8 cellular contexts compared by ENCODE assay signal in the genomic region with DNA sequence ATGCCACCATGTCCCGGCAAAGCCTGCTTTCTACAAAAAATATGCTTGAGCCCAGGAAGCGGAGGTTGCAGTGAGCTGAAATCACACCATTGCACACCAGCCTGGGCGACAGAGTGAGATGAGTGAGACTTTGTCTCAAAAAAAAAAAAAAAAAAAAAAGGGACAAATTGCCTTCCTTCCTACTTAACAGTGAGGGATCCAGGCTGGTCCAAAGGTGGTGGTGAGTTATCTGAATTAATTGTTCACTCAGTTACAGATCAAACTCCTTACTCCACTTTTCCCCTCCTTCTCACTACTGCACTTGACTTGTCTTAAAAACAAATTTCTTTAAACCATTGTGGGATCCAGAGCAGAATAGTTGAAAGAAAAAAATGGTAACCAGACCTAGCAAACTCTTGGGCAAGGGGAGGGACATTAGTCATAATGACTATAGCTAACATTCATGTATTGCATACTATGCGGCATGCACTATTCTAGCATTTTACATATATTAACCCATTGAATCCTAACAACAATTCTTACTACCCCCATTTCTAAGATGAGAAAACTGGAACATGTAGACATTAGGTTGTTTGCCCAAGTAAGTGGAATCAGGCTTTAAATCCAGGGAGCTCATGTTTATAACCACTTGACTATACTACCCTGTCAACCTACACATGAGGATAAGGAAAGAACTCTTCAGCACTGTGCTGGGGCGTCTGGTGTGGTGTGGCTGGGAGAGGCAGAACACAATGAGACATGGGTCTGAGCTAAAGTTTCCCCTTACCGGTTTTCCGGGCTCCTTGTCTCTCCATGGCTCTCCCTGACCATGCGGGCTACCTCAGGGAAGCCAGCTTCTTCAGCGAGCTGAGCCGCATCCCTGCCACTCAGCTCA. TPM values are rescaled to one million over a fixed set of nuclear protein-coding genes. Genes with fewer than 3 reads are reported as not detected.
DNase-seq lines count a peak whose midpoint lies in the region; ATAC-seq lines count a peak whose summit lies in the region.

No MANE protein-coding gene starts in this region.

- H3K27ac Mint-ChIP-seq in activated CD4-positive, alpha-beta T cell treated with anti-CD3 and anti-CD28 coated beads for 36 hours = peak overlapping the region; percentile 99
- H3K27ac Mint-ChIP-seq in activated naive CD4-positive, alpha-beta T cell treated with anti-CD3 and anti-CD28 coated beads, Interleukin-2, amount 50 U/mL, for 72 hours = peak overlapping the region; percentile 94 to 99
- H3K27ac Mint-ChIP-seq in immature natural killer cell = peak overlapping the region; percentile 32 to 99 (median 98)

- H3K4me3 Mint-ChIP-seq in activated CD4-positive, alpha-beta T cell treated with anti-CD3 and anti-CD28 coated beads for 36 hours = peak overlapping the region; percentile 99
- peak overlapping the region; percentile 88 to 100 (median 97) for H3K4me3 Mint-ChIP-seq in immature natural killer cell

- no peaks in the 10 kb centered on the region for H3K9me3 Mint-ChIP-seq in activated CD4-positive, alpha-beta T cell treated with anti-CD3 and anti-CD28 coated beads for 36 hours (ENCODE audit: low read depth)
- no peaks in the 10 kb centered on the region for H3K9me3 Mint-ChIP-seq in activated naive CD4-positive, alpha-beta T cell treated with anti-CD3 and anti-CD28 coated beads, Interleukin-2, amount 50 U/mL, for 72 hours
- H3K9me3 Mint-ChIP-seq in immature natural killer cell = no peaks in the 10 kb centered on the region

- H3K36me3 Mint-ChIP-seq in activated CD4-positive, alpha-beta T cell treated with anti-CD3 and anti-CD28 coated beads for 36 hours (ENCODE audit: low read depth) = peaks cover 67% of the 10 kb centered on the region
- H3K36me3 Mint-ChIP-seq in activated naive CD4-positive, alpha-beta T cell treated with anti-CD3 and anti-CD28 coated beads, Interleukin-2, amount 50 U/mL, for 72 hours = peaks cover 60 to 65% of the 10 kb centered on the region in 2 donors
- H3K36me3 Mint-ChIP-seq in immature natural killer cell = peaks cover 4 to 22% (median 10%) of the 10 kb centered on the region in 3 donors

- H3K27ac ChIP-seq in temporal lobe (ENCODE audit: low read depth, low read length) = peak overlapping the region; percentile 1

- peaks cover 76% of the 10 kb centered on the region for H3K4me1 Mint-ChIP-seq in activated CD4-positive, alpha-beta T cell treated with anti-CD3 and anti-CD28 coated beads for 36 hours
- H3K4me1 Mint-ChIP-seq in immature natural killer cell = peaks cover 75 to 79% of the 10 kb centered on the region in 2 donors

- intact Hi-C loops in activated CD4-positive, alpha-beta T cell treated with anti-CD3 and anti-CD28 coated beads for 36 hours (cut with DNase I, micrococcal nuclease) = loop anchor here (5.0 to 10.0 kb wide), 3 partner anchors 261 to 1541 kb away; partner anchors contain the start of genes HSD17B8 (in 1 of the 2), MICA (in 1 of the 2), MRPS18B (in 1 of the 2) and PPP1R10 (in 1 of the 2)

- POLR2A ChIA-PET in activated CD4-positive, alpha-beta T cell treated with anti-CD3 and anti-CD28 coated beads for 36 hours (lab: Charles Lee) = interaction anchor here (0.8 to 3.5 kb wide), 13 partner anchors 10 to 532 kb away, joined by 3 to 72 read pairs (median 4); partner anchors contain the start of genes ABHD16A, APOM, ATP6V1G2 and BAG6

- CTCF ChIA-PET in activated CD4-positive, alpha-beta T cell treated with anti-CD3 and anti-CD28 coated beads for 36 hours (lab: Charles Lee) = interaction anchor here (1.5 to 2.6 kb wide), 2 partner anchors 9 to 65 kb away, joined by 5 to 39 read pairs; partner anchors contain the start of genes APOM and BAG6

- H3K27me3 Mint-ChIP-seq in activated CD4-positive, alpha-beta T cell treated with anti-CD3 and anti-CD28 coated beads for 36 hours = no peaks in the 10 kb centered on the region
- H3K27me3 Mint-ChIP-seq in immature natural killer cell (ENCODE audit: low read depth in 3 of 3) = peaks cover 12 to 16% (median 13%) of the 10 kb centered on the region in 3 donors

- no peak for DNase-seq in activated CD4-positive, alpha-beta T cell treated with anti-CD3 and anti-CD28 coated beads for 36 hours
- DNase-seq in activated CD4-positive, alpha-beta T cell treated with anti-CD3 and anti-CD28 coated beads, Interleukin-2, amount 50 U/mL, for 1 hour = no peak
- no peak for DNase-seq in activated naive CD4-positive, alpha-beta T cell treated with anti-CD3 and anti-CD28 coated beads, Interleukin-2, amount 50 U/mL, for 72 hours (ENCODE audit: low spot score in 2 of 2)
- no peak for DNase-seq in immature natural killer cell
- DNase-seq in left lobe of liver (ENCODE audit: low spot score) = no peak
- DNase-seq in GM19240 (ENCODE audit: insufficient read length, low spot score) = no peak
- no peak for DNase-seq in activated gamma-delta T cell treated with Interleukin-2 at 50 U/mL for 16 hours

- ATAC-seq in activated CD4-positive, alpha-beta T cell treated with anti-CD3 and anti-CD28 coated beads for 36 hours = no peak
- ATAC-seq in activated naive CD4-positive, alpha-beta T cell treated with anti-CD3 and anti-CD28 coated beads, Interleukin-2, amount 50 U/mL, for 72 hours = no peak
- ATAC-seq in left lobe of liver = no peak

RNA-seq across cellular contexts. Expression of gene GPANK1, which starts 1.5 kb away (rescaled TPM):
- total RNA-seq in activated CD4-positive, alpha-beta T cell treated with anti-CD3 and anti-CD28 coated beads for 36 hours = 10 to 100 TPM; 35.2 to 42.8 TPM
- total RNA-seq in activated naive CD4-positive, alpha-beta T cell treated with anti-CD3 and anti-CD28 coated beads, Interleukin-2, amount 50 U/mL, for 72 hours = 10 to 100 TPM; 36.2 to 39.0 TPM
- 10 to 100 TPM; 17.2 to 29.3 (median 22.9) TPM for polyA plus RNA-seq in immature natural killer cell
- total RNA-seq in temporal lobe = 8.9 TPM
- total RNA-seq in left lobe of liver = 7.7 TPM

RNA-seq across cellular contexts. Expression of gene CSNK2B, which starts 2.6 kb away (rescaled TPM):
- total RNA-seq in activated CD4-positive, alpha-beta T cell treated with anti-CD3 and anti-CD28 coated beads for 36 hours = 100 to 1,000 TPM; 239 to 346 TPM
- total RNA-seq in activated naive CD4-positive, alpha-beta T cell treated with anti-CD3 and anti-CD28 coated beads, Interleukin-2, amount 50 U/mL, for 72 hours = 100 to 1,000 TPM; 242 to 251 TPM
- 100 to 1,000 TPM; 253 to 291 (median 289) TPM for polyA plus RNA-seq in immature natural killer cell
- total RNA-seq in temporal lobe = 55.8 TPM
- 45.8 TPM for total RNA-seq in left lobe of liver

RNA-seq across cellular contexts. Expression of gene C6orf47, which starts 2.7 kb away (rescaled TPM):
- 10 to 100 TPM; 10.1 to 11.7 TPM for total RNA-seq in activated CD4-positive, alpha-beta T cell treated with anti-CD3 and anti-CD28 coated beads for 36 hours
- 10 to 100 TPM; 15.0 to 16.4 TPM for total RNA-seq in activated naive CD4-positive, alpha-beta T cell treated with anti-CD3 and anti-CD28 coated beads, Interleukin-2, amount 50 U/mL, for 72 hours
- 10 to 100 TPM; 23.6 to 41.6 (median 26.3) TPM for polyA plus RNA-seq in immature natural killer cell
- 11.6 TPM for total RNA-seq in temporal lobe
- 7.9 TPM for total RNA-seq in left lobe of liver

RNA-seq across cellular contexts. Expression of gene LY6G5B, which starts 6.5 kb away (rescaled TPM):
- 10 to 100 TPM; 11.3 to 15.5 TPM for total RNA-seq in activated CD4-positive, alpha-beta T cell treated with anti-CD3 and anti-CD28 coated beads for 36 hours
- 10 to 100 TPM; 23.4 to 26.5 TPM for total RNA-seq in activated naive CD4-positive, alpha-beta T cell treated with anti-CD3 and anti-CD28 coated beads, Interleukin-2, amount 50 U/mL, for 72 hours
- polyA plus RNA-seq in immature natural killer cell = 1 to 10 TPM in 1 of 3 donors, under 1 TPM in 2; 0.44 to 1.8 (median 0.47) TPM
- 3.4 TPM for total RNA-seq in temporal lobe
- total RNA-seq in left lobe of liver = 4.0 TPM

RNA-seq across cellular contexts. Expression of gene APOM, which starts 7.6 kb away (rescaled TPM):
- total RNA-seq in activated CD4-positive, alpha-beta T cell treated with anti-CD3 and anti-CD28 coated beads for 36 hours = 1 to 10 TPM; 3.4 to 4.0 TPM
- 1 to 10 TPM; 2.6 to 2.7 TPM for total RNA-seq in activated naive CD4-positive, alpha-beta T cell treated with anti-CD3 and anti-CD28 coated beads, Interleukin-2, amount 50 U/mL, for 72 hours
- polyA plus RNA-seq in immature natural killer cell = 1 to 10 TPM; 1.8 to 5.7 (median 3.9) TPM
- total RNA-seq in temporal lobe = 0.98 TPM
- 97.1 TPM for total RNA-seq in left lobe of liver
